ENCODE assay signal across 1 cellular context in the genomic region with DNA sequence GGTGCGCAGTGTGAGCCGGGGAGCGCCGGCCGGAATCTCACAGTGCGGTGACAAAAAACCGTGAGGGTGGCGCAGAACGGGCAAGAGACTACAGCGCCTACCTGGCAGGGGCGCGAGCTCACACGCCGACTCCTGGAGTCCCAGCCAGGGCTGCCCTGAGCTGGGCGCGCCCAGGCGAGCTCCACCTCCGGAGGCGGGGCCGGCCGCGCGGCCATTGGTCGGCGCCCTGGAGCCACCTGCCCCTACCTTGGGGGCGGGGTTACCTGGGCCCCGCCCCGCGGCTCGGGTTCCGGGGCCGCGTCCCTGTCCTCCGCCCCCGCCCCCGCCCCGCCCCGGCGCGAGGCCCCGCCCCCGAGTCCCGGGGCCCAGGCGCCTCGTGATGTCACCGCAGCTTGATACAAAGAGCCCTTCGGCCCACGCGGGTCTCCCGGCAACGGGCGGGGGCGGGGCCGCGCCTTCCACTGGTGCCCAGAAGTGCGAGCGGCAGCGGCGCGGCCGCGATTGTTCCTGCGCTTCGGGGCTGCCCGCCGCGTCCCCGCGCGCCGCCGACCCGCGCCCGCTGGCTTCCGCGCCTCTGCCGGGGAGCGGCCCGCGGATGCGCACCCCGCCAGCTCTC.
A peak's percentile ranks its signal among the peaks of the same experiment; 100 is the strongest.
TF ChIP-seq lines count a peak whose summit lies in the region.

No MANE protein-coding gene starts in this region.

TF ChIP-seq in HepG2, 621 proteins besides CTCF, POLR2A, EP300 and RAD21 (continued from another document and continues in another):
- TF ChIP-seq, protein P1, sequence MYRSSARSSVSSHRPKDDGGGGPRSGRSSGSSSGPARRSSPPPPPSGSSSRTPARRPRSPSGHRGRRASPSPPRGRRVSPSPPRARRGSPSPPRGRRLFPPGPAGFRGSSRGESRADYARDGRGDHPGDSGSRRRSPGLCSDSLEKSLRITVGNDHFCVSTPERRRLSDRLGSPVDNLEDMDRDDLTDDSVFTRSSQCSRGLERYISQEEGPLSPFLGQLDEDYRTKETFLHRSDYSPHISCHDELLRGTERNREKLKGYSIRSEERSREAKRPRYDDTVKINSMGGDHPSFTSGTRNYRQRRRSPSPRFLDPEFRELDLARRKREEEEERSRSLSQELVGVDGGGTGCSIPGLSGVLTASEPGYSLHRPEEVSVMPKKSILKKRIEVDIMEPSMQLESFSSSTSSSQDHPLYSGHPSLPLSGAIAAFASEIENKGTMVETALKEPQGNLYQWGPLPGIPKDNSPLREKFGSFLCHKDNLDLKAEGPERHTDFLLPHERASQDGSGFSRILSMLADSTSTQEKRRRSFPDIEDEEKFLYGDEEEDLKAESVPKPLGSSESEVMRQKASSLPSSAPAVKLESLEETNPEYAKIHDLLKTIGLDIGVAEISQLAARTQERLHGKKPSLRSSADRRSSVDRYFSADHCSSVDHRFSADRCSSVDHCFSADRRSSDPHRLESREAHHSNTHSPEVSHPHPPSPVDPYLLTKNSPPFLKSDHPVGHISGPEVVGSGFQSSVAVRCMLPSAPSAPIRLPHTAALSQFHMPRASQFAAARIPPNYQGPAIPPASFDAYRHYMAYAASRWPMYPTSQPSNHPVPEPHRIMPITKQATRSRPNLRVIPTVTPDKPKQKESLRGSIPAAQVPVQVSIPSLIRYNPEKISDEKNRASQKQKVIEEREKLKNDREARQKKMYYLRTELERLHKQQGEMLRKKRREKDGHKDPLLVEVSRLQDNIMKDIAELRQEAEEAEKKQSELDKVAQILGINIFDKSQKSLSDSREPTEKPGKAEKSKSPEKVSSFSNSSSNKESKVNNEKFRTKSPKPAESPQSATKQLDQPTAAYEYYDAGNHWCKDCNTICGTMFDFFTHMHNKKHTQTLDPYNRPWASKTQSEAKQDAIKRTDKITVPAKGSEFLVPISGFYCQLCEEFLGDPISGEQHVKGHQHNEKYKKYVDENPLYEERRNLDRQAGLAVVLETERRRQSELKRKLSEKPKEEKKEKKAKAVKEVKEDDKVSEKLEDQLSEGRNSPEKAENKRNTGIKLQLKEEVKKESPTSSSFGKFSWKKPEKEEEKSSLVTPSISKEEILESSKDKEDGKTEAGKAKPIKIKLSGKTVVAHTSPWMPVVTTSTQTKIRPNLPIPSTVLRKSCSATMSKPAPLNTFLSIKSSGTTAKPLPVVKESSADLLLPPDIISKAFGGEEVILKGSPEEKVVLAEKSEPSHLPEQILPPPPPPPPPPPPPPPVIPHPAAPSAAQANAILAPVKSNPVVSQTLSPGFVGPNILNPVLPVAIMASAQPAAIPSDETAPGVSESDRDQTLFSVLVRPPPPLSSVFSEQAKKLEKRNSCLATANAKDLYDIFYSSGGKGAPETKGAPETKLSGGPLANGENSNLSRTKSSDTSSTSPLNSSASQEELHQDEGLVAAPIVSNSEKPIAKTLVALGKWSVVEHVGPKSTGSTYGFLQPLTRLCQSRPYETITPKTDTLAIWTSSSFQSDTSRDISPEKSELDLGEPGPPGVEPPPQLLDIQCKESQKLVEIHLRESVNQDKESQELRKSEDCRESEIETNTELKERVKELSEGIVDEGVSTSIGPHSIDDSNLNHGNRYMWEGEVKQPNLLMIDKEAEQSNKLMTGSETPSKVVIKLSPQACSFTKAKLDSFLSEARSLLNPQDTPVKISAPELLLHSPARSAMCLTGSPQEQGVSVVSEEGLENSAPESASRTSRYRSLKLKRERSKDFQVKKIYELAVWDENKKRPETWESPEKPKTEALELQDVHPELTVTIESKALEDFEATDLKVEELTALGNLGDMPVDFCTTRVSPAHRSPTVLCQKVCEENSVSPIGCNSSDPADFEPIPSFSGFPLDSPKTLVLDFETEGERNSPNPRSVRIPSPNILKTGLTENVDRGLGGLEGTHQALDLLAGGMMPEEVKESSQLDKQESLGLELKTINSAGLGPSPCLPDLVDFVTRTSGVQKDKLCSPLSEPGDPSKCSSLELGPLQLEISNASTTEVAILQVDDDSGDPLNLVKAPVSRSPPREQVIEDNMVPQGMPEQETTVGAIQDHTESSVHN (CRISPR knock-in tag; IDR thresholded peaks at IDR 0.05) = 0 out of 2 replicates have a peak, but pooled peaks have one; percentile 27
- no peak for TF ChIP-seq ZNF274 (CRISPR knock-in tag; IDR thresholded peaks at IDR 0.05)
- TF ChIP-seq TGIF2 (CRISPR knock-in tag; IDR thresholded peaks at IDR 0.05) = no peak
- no peak for TF ChIP-seq DNMT3B (CRISPR knock-in tag; conservative IDR thresholded peaks at IDR 0.05)
- TF ChIP-seq, protein P2, sequence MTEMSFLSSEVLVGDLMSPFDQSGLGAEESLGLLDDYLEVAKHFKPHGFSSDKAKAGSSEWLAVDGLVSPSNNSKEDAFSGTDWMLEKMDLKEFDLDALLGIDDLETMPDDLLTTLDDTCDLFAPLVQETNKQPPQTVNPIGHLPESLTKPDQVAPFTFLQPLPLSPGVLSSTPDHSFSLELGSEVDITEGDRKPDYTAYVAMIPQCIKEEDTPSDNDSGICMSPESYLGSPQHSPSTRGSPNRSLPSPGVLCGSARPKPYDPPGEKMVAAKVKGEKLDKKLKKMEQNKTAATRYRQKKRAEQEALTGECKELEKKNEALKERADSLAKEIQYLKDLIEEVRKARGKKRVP (CRISPR knock-in tag; IDR thresholded peaks at IDR 0.05) = no peak
- TF ChIP-seq, protein P3, sequence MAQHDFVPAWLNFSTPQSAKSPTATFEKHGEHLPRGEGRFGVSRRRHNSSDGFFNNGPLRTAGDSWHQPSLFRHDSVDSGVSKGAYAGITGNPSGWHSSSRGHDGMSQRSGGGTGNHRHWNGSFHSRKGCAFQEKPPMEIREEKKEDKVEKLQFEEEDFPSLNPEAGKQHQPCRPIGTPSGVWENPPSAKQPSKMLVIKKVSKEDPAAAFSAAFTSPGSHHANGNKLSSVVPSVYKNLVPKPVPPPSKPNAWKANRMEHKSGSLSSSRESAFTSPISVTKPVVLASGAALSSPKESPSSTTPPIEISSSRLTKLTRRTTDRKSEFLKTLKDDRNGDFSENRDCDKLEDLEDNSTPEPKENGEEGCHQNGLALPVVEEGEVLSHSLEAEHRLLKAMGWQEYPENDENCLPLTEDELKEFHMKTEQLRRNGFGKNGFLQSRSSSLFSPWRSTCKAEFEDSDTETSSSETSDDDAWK (CRISPR knock-in tag; IDR thresholded peaks at IDR 0.05) = no peak
- TF ChIP-seq MED13 (CRISPR knock-in tag; IDR thresholded peaks at IDR 0.05) = no peak
- 0 out of 2 replicates have a peak, but pooled peaks have one; percentile 27 for TF ChIP-seq ZNF317 (CRISPR knock-in tag; IDR thresholded peaks at IDR 0.05)
- no peak for TF ChIP-seq SMC3 (IDR thresholded peaks at IDR 0.05; ENCODE audit: low read length)
- TF ChIP-seq ZNF543 (CRISPR knock-in tag; IDR thresholded peaks at IDR 0.05) = peak; percentile 36; the same call in 1 of the 2 replicates
- no peak for TF ChIP-seq PAF1 (CRISPR knock-in tag; IDR thresholded peaks at IDR 0.05)
- TF ChIP-seq REXO4 (CRISPR knock-in tag; IDR thresholded peaks at IDR 0.05; ENCODE audit: borderline replicate concordance) = no peak
- no peak for TF ChIP-seq ZFAT (CRISPR knock-in tag; conservative IDR thresholded peaks at IDR 0.05)
- TF ChIP-seq ZNF10 (CRISPR knock-in tag; IDR thresholded peaks at IDR 0.05; ENCODE audit: borderline replicate concordance, low read depth) = no peak
- peak; percentile 66 for TF ChIP-seq YY1 (IDR thresholded peaks at IDR 0.05; ENCODE audit: insufficient read depth, insufficient replicate concordance, low read depth, low read length)
- no peak for TF ChIP-seq BORCS8-MEF2B (CRISPR knock-in tag; IDR thresholded peaks at IDR 0.05)
- TF ChIP-seq, protein P4, sequence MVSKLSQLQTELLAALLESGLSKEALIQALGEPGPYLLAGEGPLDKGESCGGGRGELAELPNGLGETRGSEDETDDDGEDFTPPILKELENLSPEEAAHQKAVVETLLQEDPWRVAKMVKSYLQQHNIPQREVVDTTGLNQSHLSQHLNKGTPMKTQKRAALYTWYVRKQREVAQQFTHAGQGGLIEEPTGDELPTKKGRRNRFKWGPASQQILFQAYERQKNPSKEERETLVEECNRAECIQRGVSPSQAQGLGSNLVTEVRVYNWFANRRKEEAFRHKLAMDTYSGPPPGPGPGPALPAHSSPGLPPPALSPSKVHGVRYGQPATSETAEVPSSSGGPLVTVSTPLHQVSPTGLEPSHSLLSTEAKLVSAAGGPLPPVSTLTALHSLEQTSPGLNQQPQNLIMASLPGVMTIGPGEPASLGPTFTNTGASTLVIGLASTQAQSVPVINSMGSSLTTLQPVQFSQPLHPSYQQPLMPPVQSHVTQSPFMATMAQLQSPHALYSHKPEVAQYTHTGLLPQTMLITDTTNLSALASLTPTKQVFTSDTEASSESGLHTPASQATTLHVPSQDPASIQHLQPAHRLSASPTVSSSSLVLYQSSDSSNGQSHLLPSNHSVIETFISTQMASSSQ (IDR thresholded peaks at IDR 0.05; ENCODE audit: low read depth) = no peak
- TF ChIP-seq, protein P4 (CRISPR knock-in tag; IDR thresholded peaks at IDR 0.05; ENCODE audit: borderline replicate concordance) = peak; percentile 41; the same call in 1 of the 2 replicates
- TF ChIP-seq ZNF552 (CRISPR knock-in tag; IDR thresholded peaks at IDR 0.05; ENCODE audit: borderline replicate concordance) = no peak
- TF ChIP-seq CCAR2 (optimal IDR thresholded peaks at IDR 0.05; ENCODE audit: low read depth, low read length) = no peak
- TF ChIP-seq HNRNPUL1 (IDR thresholded peaks at IDR 0.05; ENCODE audit: low read depth, low read length) = no peak
- no peak for TF ChIP-seq FOXM1 (CRISPR knock-in tag; IDR thresholded peaks at IDR 0.05)
- TF ChIP-seq, protein P5, sequence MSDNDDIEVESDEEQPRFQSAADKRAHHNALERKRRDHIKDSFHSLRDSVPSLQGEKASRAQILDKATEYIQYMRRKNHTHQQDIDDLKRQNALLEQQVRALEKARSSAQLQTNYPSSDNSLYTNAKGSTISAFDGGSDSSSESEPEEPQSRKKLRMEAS (IDR thresholded peaks at IDR 0.05) = peak; percentile 55
- TF ChIP-seq, protein P6, sequence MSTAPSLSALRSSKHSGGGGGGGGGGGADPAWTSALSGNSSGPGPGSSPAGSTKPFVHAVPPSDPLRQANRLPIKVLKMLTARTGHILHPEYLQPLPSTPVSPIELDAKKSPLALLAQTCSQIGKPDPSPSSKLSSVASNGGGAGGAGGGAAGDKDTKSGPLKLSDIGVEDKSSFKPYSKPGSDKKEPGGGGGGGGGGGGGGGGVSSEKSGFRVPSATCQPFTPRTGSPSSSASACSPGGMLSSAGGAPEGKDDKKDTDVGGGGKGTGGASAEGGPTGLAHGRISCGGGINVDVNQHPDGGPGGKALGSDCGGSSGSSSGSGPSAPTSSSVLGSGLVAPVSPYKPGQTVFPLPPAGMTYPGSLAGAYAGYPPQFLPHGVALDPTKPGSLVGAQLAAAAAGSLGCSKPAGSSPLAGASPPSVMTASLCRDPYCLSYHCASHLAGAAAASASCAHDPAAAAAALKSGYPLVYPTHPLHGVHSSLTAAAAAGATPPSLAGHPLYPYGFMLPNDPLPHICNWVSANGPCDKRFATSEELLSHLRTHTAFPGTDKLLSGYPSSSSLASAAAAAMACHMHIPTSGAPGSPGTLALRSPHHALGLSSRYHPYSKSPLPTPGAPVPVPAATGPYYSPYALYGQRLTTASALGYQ (CRISPR knock-in tag; IDR thresholded peaks at IDR 0.05) = no peak
- TF ChIP-seq HOXA7 (CRISPR knock-in tag; IDR thresholded peaks at IDR 0.05) = no peak
- TF ChIP-seq GATA4 (IDR thresholded peaks at IDR 0.05; ENCODE audit: borderline replicate concordance, low read depth) = peak; percentile 67; the same call in 1 of the 2 replicates
- no peak for TF ChIP-seq ETV6 (CRISPR knock-in tag; conservative IDR thresholded peaks at IDR 0.05)
- TF ChIP-seq PRMT3 (CRISPR knock-in tag; IDR thresholded peaks at IDR 0.05; ENCODE audit: borderline replicate concordance, low read depth) = no peak
- TF ChIP-seq RXRB (CRISPR knock-in tag; IDR thresholded peaks at IDR 0.05; ENCODE audit: borderline replicate concordance) = peak; percentile 58
- TF ChIP-seq, protein P7, sequence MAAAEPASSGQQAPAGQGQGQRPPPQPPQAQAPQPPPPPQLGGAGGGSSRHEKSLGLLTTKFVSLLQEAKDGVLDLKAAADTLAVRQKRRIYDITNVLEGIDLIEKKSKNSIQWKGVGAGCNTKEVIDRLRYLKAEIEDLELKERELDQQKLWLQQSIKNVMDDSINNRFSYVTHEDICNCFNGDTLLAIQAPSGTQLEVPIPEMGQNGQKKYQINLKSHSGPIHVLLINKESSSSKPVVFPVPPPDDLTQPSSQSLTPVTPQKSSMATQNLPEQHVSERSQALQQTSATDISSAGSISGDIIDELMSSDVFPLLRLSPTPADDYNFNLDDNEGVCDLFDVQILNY (CRISPR knock-in tag; conservative IDR thresholded peaks at IDR 0.05) = no peak
- TF ChIP-seq, protein P8, sequence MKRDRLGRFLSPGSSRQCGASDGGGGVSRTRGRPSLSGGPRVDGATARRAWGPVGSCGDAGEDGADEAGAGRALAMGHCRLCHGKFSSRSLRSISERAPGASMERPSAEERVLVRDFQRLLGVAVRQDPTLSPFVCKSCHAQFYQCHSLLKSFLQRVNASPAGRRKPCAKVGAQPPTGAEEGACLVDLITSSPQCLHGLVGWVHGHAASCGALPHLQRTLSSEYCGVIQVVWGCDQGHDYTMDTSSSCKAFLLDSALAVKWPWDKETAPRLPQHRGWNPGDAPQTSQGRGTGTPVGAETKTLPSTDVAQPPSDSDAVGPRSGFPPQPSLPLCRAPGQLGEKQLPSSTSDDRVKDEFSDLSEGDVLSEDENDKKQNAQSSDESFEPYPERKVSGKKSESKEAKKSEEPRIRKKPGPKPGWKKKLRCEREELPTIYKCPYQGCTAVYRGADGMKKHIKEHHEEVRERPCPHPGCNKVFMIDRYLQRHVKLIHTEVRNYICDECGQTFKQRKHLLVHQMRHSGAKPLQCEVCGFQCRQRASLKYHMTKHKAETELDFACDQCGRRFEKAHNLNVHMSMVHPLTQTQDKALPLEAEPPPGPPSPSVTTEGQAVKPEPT (CRISPR knock-in tag; IDR thresholded peaks at IDR 0.05; ENCODE audit: low read depth) = 0 out of 2 replicates have a peak, but pooled peaks have one; percentile 30
- TF ChIP-seq TEAD2 (CRISPR knock-in tag; IDR thresholded peaks at IDR 0.05) = no peak
- no peak for TF ChIP-seq KLF11 (CRISPR knock-in tag; IDR thresholded peaks at IDR 0.05)
- no peak for TF ChIP-seq ATAD3A (CRISPR knock-in tag; IDR thresholded peaks at IDR 0.05)
- TF ChIP-seq ZFYVE20 (CRISPR knock-in tag; IDR thresholded peaks at IDR 0.05; ENCODE audit: borderline replicate concordance, low read depth) = no peak
- peak; percentile 38; the same call in 1 of the 2 replicates for TF ChIP-seq RFX1 (IDR thresholded peaks at IDR 0.05)
- no peak for TF ChIP-seq ZNF75D (CRISPR knock-in tag; IDR thresholded peaks at IDR 0.05; ENCODE audit: borderline replicate concordance)
- TF ChIP-seq ZNF382 (CRISPR knock-in tag; IDR thresholded peaks at IDR 0.05; ENCODE audit: borderline replicate concordance) = no peak
- no peak; the same call in 1 of the 2 replicates for TF ChIP-seq DNMT1 (CRISPR knock-in tag; IDR thresholded peaks at IDR 0.05)
- TF ChIP-seq ZNF788 (CRISPR knock-in tag; IDR thresholded peaks at IDR 0.05; ENCODE audit: borderline replicate concordance) = 0 out of 2 replicates have a peak, but pooled peaks have one; percentile 50
